Comparison of ENCODE assay signal across 8 cellular contexts in the genomic region with DNA sequence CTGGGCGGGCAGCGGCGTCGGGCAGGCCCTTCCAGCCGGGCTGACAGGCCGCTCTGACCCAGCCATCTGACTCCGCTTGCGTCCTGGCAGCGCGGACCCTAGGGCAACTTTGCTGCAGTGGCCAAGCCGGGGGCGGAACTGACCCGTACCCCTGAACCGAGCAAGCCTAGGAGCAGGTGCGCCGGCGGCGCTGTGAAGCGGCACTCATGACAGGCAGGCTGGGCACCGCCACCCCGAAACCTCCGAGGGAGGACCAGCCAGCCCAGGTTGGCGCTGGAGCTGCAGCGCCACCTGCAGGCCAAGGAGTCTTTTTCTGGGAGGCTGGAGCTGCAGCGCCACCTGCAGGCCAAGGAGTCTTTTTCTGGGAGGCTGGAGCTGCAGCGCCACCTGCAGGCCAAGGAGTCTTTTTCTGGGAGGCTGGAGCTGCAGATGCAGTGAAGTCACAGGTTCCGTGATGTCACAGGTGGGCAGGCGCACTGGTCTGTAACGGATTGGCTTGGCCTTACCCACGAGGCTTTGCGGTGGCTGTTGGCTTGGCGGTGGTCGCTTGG. TPM values are rescaled to one million over a fixed set of nuclear protein-coding genes. Genes with fewer than 3 reads are reported as not detected.
DNase-seq lines count a peak whose midpoint lies in the region; ATAC-seq and TF ChIP-seq lines count a peak whose summit lies in the region.
"Not testable (repeated sequence)": the region's sequence is repeated elsewhere in the genome, so short reads cannot be mapped to it uniquely, and the experiment has no call there.

A gene with protein sequence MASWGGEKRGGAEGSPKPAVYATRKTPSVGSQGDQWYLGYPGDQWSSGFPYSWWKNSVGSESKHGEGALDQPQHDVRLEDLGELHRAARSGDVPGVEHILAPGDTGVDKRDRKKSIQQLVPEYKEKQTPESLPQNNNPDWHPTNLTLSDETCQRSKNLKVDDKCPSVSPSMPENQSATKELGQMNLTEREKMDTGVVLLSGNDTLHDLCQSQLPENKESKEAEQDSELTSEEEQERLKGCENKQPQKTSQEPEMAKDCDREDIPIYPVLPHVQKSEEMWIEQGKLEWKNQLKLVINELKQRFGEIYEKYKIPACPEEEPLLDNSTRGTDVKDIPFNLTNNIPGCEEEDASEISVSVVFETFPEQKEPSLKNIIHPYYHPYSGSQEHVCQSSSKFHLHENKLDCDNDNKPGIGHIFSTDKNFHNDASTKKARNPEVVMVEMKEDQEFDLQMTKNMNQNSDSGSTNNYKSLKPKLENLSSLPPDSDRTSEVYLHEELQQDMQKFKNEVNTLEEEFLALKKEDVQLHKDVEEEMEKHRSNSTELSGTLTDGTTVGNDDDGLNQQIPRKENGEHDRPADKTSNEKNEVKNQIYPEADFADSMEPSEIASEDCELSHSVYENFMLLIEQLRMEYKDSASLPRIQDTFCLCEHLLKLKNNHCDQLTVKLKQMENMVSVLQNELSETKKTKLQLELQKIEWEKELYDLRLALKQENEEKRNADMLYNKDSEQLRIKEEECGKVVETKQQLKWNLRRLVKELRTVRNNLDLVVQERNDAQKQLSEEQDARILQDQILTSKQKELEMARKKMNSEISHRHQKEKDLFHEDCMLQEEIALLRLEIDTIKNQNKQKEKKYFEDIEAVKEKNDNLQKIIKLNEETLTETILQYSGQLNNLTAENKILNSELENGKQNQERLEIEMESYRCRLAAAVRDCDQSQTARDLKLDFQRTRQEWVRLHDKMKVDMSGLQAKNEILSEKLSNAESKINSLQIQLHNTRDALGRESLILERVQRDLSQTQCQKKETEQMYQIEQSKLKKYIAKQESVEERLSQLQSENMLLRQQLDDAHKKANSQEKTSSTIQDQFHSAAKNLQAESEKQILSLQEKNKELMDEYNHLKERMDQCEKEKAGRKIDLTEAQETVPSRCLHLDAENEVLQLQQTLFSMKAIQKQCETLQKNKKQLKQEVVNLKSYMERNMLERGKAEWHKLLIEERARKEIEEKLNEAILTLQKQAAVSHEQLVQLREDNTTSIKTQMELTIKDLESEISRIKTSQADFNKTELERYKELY (N-terminal part only) (plus strand): TSS at position 511 of the 551 bp plus-strand sequence. CDS start 160 bp downstream, outside the sequence.

- DNase-seq in GM12865 (ENCODE audit: low read depth), result peak; percentile 92
- peak; percentile 71 to 75 for DNase-seq in activated CD4-positive, alpha-beta T cell treated with anti-CD3 and anti-CD28 coated beads, Interleukin-2, amount 50 U/mL, for 4 hours
- peak; percentile 83 for DNase-seq in activated naive CD8-positive, alpha-beta T cell treated with anti-CD3 and anti-CD28 coated beads, Interleukin-2, amount 50 U/mL, for 24 hours
- DNase-seq in foreskin keratinocyte, aorta: not testable (repeated sequence)
- DNase-seq in naive thymus-derived CD4-positive, alpha-beta T cell, result peak; percentile 14 to 59 (median 47)
- DNase-seq in stimulated activated CD4-positive, alpha-beta T cell treated with anti-CD3 and anti-CD28 coated beads, Interleukin-4, amount 100 ng/mL, for 24 hours, result peak; percentile 81

- not testable (repeated sequence) for H3K27me3 Mint-ChIP-seq in activated naive CD8-positive, alpha-beta T cell treated with anti-CD3 and anti-CD28 coated beads, Interleukin-2, amount 50 U/mL, for 24 hours; naive thymus-derived CD4-positive, alpha-beta T cell

- H3K9me3 Mint-ChIP-seq in activated naive CD8-positive, alpha-beta T cell treated with anti-CD3 and anti-CD28 coated beads, Interleukin-2, amount 50 U/mL, for 24 hours; naive thymus-derived CD4-positive, alpha-beta T cell: not testable (repeated sequence)

- not testable (repeated sequence) for H3K9ac ChIP-seq in OCI-LY3 (ENCODE audit: low read length)

- not testable (repeated sequence) for H3K79me2 ChIP-seq in OCI-LY3 (ENCODE audit: low read length)

- H3K9me3 ChIP-seq in OCI-LY3 (ENCODE audit: insufficient read depth, low read length); naive thymus-derived CD4-positive, alpha-beta T cell (ENCODE audit: control insufficient read depth in 2 of 3, low read length in 3 of 3); aorta (ENCODE audit: control insufficient read depth, low read length): not testable (repeated sequence)

- intact Hi-C loops in naive thymus-derived CD4-positive, alpha-beta T cell (cut with micrococcal nuclease); aorta (cut with DNase I): not testable (repeated sequence)

- CTCF ChIA-PET in naive thymus-derived CD4-positive, alpha-beta T cell (lab: Charles Lee), result not testable (repeated sequence)

- POLR2A ChIA-PET in naive thymus-derived CD4-positive, alpha-beta T cell (lab: Charles Lee), result not testable (repeated sequence)

- H3K4me3 ChIP-seq in GM12865 (ENCODE audit: low read depth, low read length), result peak within 1 kb of the TSS; percentile 66
- not testable (repeated sequence) for H3K4me3 ChIP-seq in OCI-LY3 (ENCODE audit: low read length); naive thymus-derived CD4-positive, alpha-beta T cell (ENCODE audit: low read length); aorta (ENCODE audit: low read length in 2 of 2)

- H3K27ac ChIP-seq in OCI-LY3 (ENCODE audit: low read length); foreskin keratinocyte; naive thymus-derived CD4-positive, alpha-beta T cell (ENCODE audit: low read depth, low read length); aorta (ENCODE audit: low read depth in 1 of 2, low read length in 2 of 2): not testable (repeated sequence)

- not testable (repeated sequence) for H3K4me1 Mint-ChIP-seq in activated naive CD8-positive, alpha-beta T cell treated with anti-CD3 and anti-CD28 coated beads, Interleukin-2, amount 50 U/mL, for 24 hours; naive thymus-derived CD4-positive, alpha-beta T cell

- H2AFZ ChIP-seq in OCI-LY3 (ENCODE audit: low read depth, low read length), result not testable (repeated sequence)

- H3K36me3 Mint-ChIP-seq in activated naive CD8-positive, alpha-beta T cell treated with anti-CD3 and anti-CD28 coated beads, Interleukin-2, amount 50 U/mL, for 24 hours (ENCODE audit: low read depth); naive thymus-derived CD4-positive, alpha-beta T cell: not testable (repeated sequence)

- H3K4me2 ChIP-seq in OCI-LY3 (ENCODE audit: low read length), result not testable (repeated sequence)

- H3K4me3 Mint-ChIP-seq in activated naive CD8-positive, alpha-beta T cell treated with anti-CD3 and anti-CD28 coated beads, Interleukin-2, amount 50 U/mL, for 24 hours, result peak within 1 kb of the TSS; percentile 79
- peak within 1 kb of the TSS in 2 of 10 donors; percentile 49 to 63 for H3K4me3 Mint-ChIP-seq in naive thymus-derived CD4-positive, alpha-beta T cell

- H3K27me3 ChIP-seq in OCI-LY3 (ENCODE audit: low read depth, low read length); foreskin keratinocyte; naive thymus-derived CD4-positive, alpha-beta T cell (ENCODE audit: control insufficient read depth in 2 of 2, insufficient read depth in 2 of 2, low read length in 2 of 2); aorta (ENCODE audit: control insufficient read depth in 1 of 2, insufficient read depth in 2 of 2, low read length in 1 of 2): not testable (repeated sequence)

- not testable (repeated sequence) for H4K20me1 ChIP-seq in OCI-LY3 (ENCODE audit: insufficient read depth, low read length)

- H3K36me3 ChIP-seq in OCI-LY3 (replicated peaks; ENCODE audit: low read depth, low read length); naive thymus-derived CD4-positive, alpha-beta T cell (ENCODE audit: control insufficient read depth in 2 of 3, insufficient read depth in 3 of 3, low read length in 3 of 3); aorta (ENCODE audit: control insufficient read depth in 1 of 2, insufficient read depth in 2 of 2, low read length in 1 of 2): not testable (repeated sequence)

- TF ChIP-seq CTCF in GM12865 (IDR thresholded peaks at IDR 0.05; ENCODE audit: insufficient read depth, low read depth, low read length, missing control alignments) (peak; percentile 91), OCI-LY3 (IDR thresholded peaks at IDR 0.05; ENCODE audit: low read depth, low read length) (peak; percentile 20), foreskin keratinocyte (conservative IDR thresholded peaks at IDR 0.05) (peak; percentile 78)

- not testable (repeated sequence) for H3K4me1 ChIP-seq in OCI-LY3 (ENCODE audit: low read length); foreskin keratinocyte; naive thymus-derived CD4-positive, alpha-beta T cell (ENCODE audit: control insufficient read depth in 2 of 2, insufficient read depth in 2 of 2, low read length in 2 of 2); aorta (ENCODE audit: control insufficient read depth in 1 of 2, insufficient read depth in 2 of 2, low read length in 2 of 2)

- H3K27ac Mint-ChIP-seq in activated naive CD8-positive, alpha-beta T cell treated with anti-CD3 and anti-CD28 coated beads, Interleukin-2, amount 50 U/mL, for 24 hours, result peak within 1 kb of the TSS; percentile 80
- H3K27ac Mint-ChIP-seq in naive thymus-derived CD4-positive, alpha-beta T cell, result peak within 1 kb of the TSS in 2 of 9 donors; percentile 11 to 26

- ATAC-seq in activated naive CD8-positive, alpha-beta T cell treated with anti-CD3 and anti-CD28 coated beads, Interleukin-2, amount 50 U/mL, for 24 hours, result peak; percentile 93
- ATAC-seq in foreskin keratinocyte, result not testable (repeated sequence)
- ATAC-seq in naive thymus-derived CD4-positive, alpha-beta T cell, result peak; percentile 50
- ATAC-seq in aorta (ENCODE audit: low FRiP score), result peak; percentile 76

- WGBS in aorta, 2 donors, result 56 to 61% methylated on average over 23 to 33 of the region's 33 CpGs

RNA-seq across cellular contexts. Expression of the gene that starts here (rescaled TPM):
- total RNA-seq in foreskin keratinocyte, result 0.17 and 2.4 TPM in 2 replicates
- 0.02 and 0.04 TPM in 2 replicates for polyA plus RNA-seq in foreskin keratinocyte
- total RNA-seq in naive thymus-derived CD4-positive, alpha-beta T cell, result 10 to 100 TPM in 4 of 5 experiments, 1 to 10 TPM in 1; 2.3 to 16.1 (median 12.5) TPM
- 1 to 10 TPM in 1 of 2 donors, under 1 TPM in 1; 0.54 to 1.3 TPM for polyA plus RNA-seq in naive thymus-derived CD4-positive, alpha-beta T cell
- total RNA-seq in aorta, result 10 to 100 TPM in 1 of 2 donors, 1 to 10 TPM in 1; 2.5 to 18.6 TPM
- polyA plus RNA-seq in aorta, result 1 to 10 TPM in 1 of 2 donors, not detected in 1; 3.2 TPM

Comparison
In these comparisons a context has a peak if more than half of its experiments do, and no peak if none do; other contexts are left out.
1. CTCF ChIP-seq: peak in every context shown above with its lines; median percentile 91 in GM12865; 78 in foreskin keratinocyte; 20 in OCI-LY3.